Comparison of ENCODE assay signal across 16 cellular contexts in genomic region chr14:23582906-23583760, GRCh38. TPM values are rescaled to one million over a fixed set of nuclear protein-coding genes. Genes with fewer than 3 reads are reported as not detected.
A peak's percentile ranks its signal among the peaks of the same experiment; 100 is the strongest.
DNase-seq lines count a peak whose midpoint lies in the region; ATAC-seq, FAIRE-seq and TF ChIP-seq lines count a peak whose summit lies in the region.
"Had no signal": no experiment of that assay in that cellular context is flagged by ENCODE, and none has a peak within 500 bp of the region (broad histone marks: within the 10 kb centered on the region; RNA-seq: fewer than 3 reads in every experiment).

No MANE protein-coding gene starts in this region.

- peak; percentile 12 for DNase-seq in D341Med (ENCODE audit: low spot score)
- no peak for DNase-seq in D721Med (ENCODE audit: insufficient read length, low spot score)
- no peak for DNase-seq in T-helper 17 cell
- peak; percentile 0 for DNase-seq in colonic mucosa
- DNase-seq in T-cell = no peak
- DNase-seq in DMS79 treated with DMSO at 0.1 percent for 48 hours (lab: John Stamatoyannopoulos, UW) = no peak
- no peak for DNase-seq in mucosa of descending colon
- DNase-seq: BE2C; CD4-positive, alpha-beta memory T cell; DMS53 had no signal

- no peak for ATAC-seq in T-helper 17 cell
- no peak for ATAC-seq in T-cell (replicated peaks in 1 of 4)
- no peak for ATAC-seq in mucosa of descending colon
- ATAC-seq: GM12878 had no signal

- intact Hi-C loops in colonic mucosa (cut with DNase I) (loop anchor here (10.0 kb wide), 1 partner anchor 142 kb away; no protein-coding TSS in a partner anchor), mucosa of descending colon (cut with DNase I, micrococcal nuclease) (no loop called here)

- H3K27ac ChIP-seq in colonic mucosa = no peak overlapping the region
- H3K27ac ChIP-seq: A549, C4-2B had no signal

- H3K9me3 ChIP-seq in T-helper 17 cell (ENCODE audit: control insufficient read depth, low read length, poor library complexity, severe bottlenecking) = no peaks in the 10 kb centered on the region
- H3K9me3 ChIP-seq in colonic mucosa = no peaks in the 10 kb centered on the region
- no peaks in the 10 kb centered on the region for H3K9me3 ChIP-seq in mucosa of descending colon
- H3K9me3 ChIP-seq: A549, BE2C, HAP-1 had no signal

- peak; percentile 48 for FAIRE-seq in D721Med (lab: Jason Lieb, UNC)
- FAIRE-seq: A549, GM12878, H1, HTR-8/SVneo had no signal

- POLR2A ChIA-PET in T-cell (lab: Charles Lee) = no interaction called here

- H3K36me3 Mint-ChIP-seq in T-helper 17 cell (ENCODE audit: low read depth) = no peaks in the 10 kb centered on the region
- no peaks in the 10 kb centered on the region for H3K36me3 Mint-ChIP-seq in T-cell
- H3K36me3 Mint-ChIP-seq: CD4-positive, alpha-beta memory T cell had no signal

- H3K9me3 Mint-ChIP-seq in T-cell = no peaks in the 10 kb centered on the region
- H3K9me3 Mint-ChIP-seq: CD4-positive, alpha-beta memory T cell had no signal

- TF ChIP-seq CTCF in D721Med (IDR thresholded peaks at IDR 0.05; ENCODE audit: insufficient read depth, missing control alignments) = no peak
- no peak for TF ChIP-seq CTCF in colonic mucosa (IDR thresholded peaks at IDR 0.05)
- TF ChIP-seq CTCF in mucosa of descending colon (IDR thresholded peaks at IDR 0.05) = no peak

- H3K27me3 ChIP-seq in colonic mucosa = no peaks in the 10 kb centered on the region
- H3K27me3 ChIP-seq: BE2C had no signal

- H3K27ac Mint-ChIP-seq in T-helper 17 cell = peak overlapping the region; percentile 43
- H3K27ac Mint-ChIP-seq in T-cell = no peak overlapping the region
- H3K27ac Mint-ChIP-seq: CD4-positive, alpha-beta memory T cell had no signal

- H3K4me3 Mint-ChIP-seq in T-helper 17 cell (no peak overlapping the region), T-cell (no peak overlapping the region)
- H3K4me3 Mint-ChIP-seq: CD4-positive, alpha-beta memory T cell had no signal

- no peak overlapping the region for H3K9ac ChIP-seq in colonic mucosa (ENCODE audit: low read depth in 2 of 2, low read length in 2 of 2)

- H3K36me3 ChIP-seq in colonic mucosa (no peaks in the 10 kb centered on the region), mucosa of descending colon (ENCODE audit: low read depth) (no peaks in the 10 kb centered on the region)
- H3K36me3 ChIP-seq: BE2C, HAP-1 had no signal

- peaks cover 58% of the 10 kb centered on the region for H3K27me3 Mint-ChIP-seq in T-helper 17 cell
- H3K27me3 Mint-ChIP-seq in T-cell = peaks cover 44 to 53% of the 10 kb centered on the region in 2 donors

- H3K4me1 Mint-ChIP-seq in T-helper 17 cell (peaks cover 11% of the 10 kb centered on the region), T-cell (peaks cover 3 to 10% (median 10%) of the 10 kb centered on the region in 3 donors)

- H3K4me1 ChIP-seq in colonic mucosa (no peaks in the 10 kb centered on the region), mucosa of descending colon (ENCODE audit: low read depth) (no peaks in the 10 kb centered on the region)
- H3K4me1 ChIP-seq: A549, HAP-1 had no signal

- CTCF ChIA-PET in T-cell (lab: Charles Lee) = no interaction called here

- no peak overlapping the region for H3K4me3 ChIP-seq in colonic mucosa
- no peak overlapping the region for H3K4me3 ChIP-seq in mucosa of descending colon
- H3K4me3 ChIP-seq: A549, GM12878, HAP-1 had no signal

RNA-seq across cellular contexts. Expression of gene JPH4, which starts 4.5 kb away (rescaled TPM):
- not detected for total RNA-seq in T-helper 17 cell
- under 1 TPM; 0.30 to 0.58 TPM for total RNA-seq in colonic mucosa
- total RNA-seq in T-cell = under 1 TPM in 2 of 5 donors, not detected in 3; 0.10 to 0.13 TPM
- 1 to 10 TPM in 1 of 3 donors, under 1 TPM in 2; 0.26 to 3.7 (median 0.87) TPM for total RNA-seq in mucosa of descending colon
- total RNA-seq: CD4-positive, alpha-beta memory T cell had no signal

RNA-seq across cellular contexts. Expression of gene AP1G2, which starts 15.5 kb away (rescaled TPM):
- total RNA-seq in T-helper 17 cell (100 to 1,000 TPM; 268 to 313 TPM), colonic mucosa (100 to 1,000 TPM; 154 to 214 TPM), T-cell (100 to 1,000 TPM; 321 to 526 (median 484) TPM), mucosa of descending colon (100 to 1,000 TPM in 2 of 3 donors, 10 to 100 TPM in 1; 95.4 to 271 (median 122) TPM)

RNA-seq across cellular contexts. Expression of gene THTPA, which starts 27.1 kb away (rescaled TPM):
- total RNA-seq in T-helper 17 cell (10 to 100 TPM in 1 of 2 donors, 1 to 10 TPM in 1; 10.0 to 13.6 TPM), colonic mucosa (10 to 100 TPM in 1 of 2 donors, 1 to 10 TPM in 1; 9.0 to 21.0 TPM), T-cell (10 to 100 TPM; 13.3 to 26.4 (median 20.5) TPM), mucosa of descending colon (10 to 100 TPM; 16.8 to 17.4 (median 17.4) TPM)

RNA-seq across cellular contexts. Expression of gene ZFHX2, which starts 31.6 kb away (rescaled TPM):
- under 1 TPM; 0.16 to 0.27 TPM for total RNA-seq in T-helper 17 cell
- total RNA-seq in colonic mucosa = 1 to 10 TPM; 1.8 to 2.0 TPM
- 1 to 10 TPM in 1 of 5 donors, under 1 TPM in 4; 0.15 to 1.3 (median 0.44) TPM for total RNA-seq in T-cell
- total RNA-seq in mucosa of descending colon = 1 to 10 TPM in 2 of 3 donors, under 1 TPM in 1; 0.92 to 3.2 (median 1.6) TPM

RNA-seq across cellular contexts. Expression of gene DHRS2, which starts 53.0 kb away (rescaled TPM):
- not detected for total RNA-seq in T-helper 17 cell
- 1 to 10 TPM in 1 of 2 donors, under 1 TPM in 1; 0.56 to 2.1 TPM for total RNA-seq in colonic mucosa
- under 1 TPM in 4 of 5 donors, not detected in 1; 0.19 to 0.82 (median 0.52) TPM for total RNA-seq in T-cell
- under 1 TPM in 2 of 3 donors, not detected in 1; 0.26 to 0.34 TPM for total RNA-seq in mucosa of descending colon
- total RNA-seq: CD4-positive, alpha-beta memory T cell had no signal

Comparison
In these comparisons a context has a peak if more than half of its experiments do, and no peak if none do; other contexts are left out.
1. DNase-seq: peak in D341Med (single experiment) and colonic mucosa (single experiment); none in D721Med (single experiment), T-helper 17 cell (0 of 3), T-cell (0 of 34), DMS79 treated with DMSO at 0.1 percent for 48 hours (single experiment) and mucosa of descending colon (0 of 3).